Comparison of ENCODE assay signal across 19 cellular contexts in genomic region chr22:20951151-20951931, GRCh38. TPM values are rescaled to one million over a fixed set of nuclear protein-coding genes. Genes with fewer than 3 reads are reported as not detected.
DNase-seq lines count a peak whose midpoint lies in the region; ATAC-seq and TF ChIP-seq lines count a peak whose summit lies in the region.
"Had no signal": no experiment of that assay in that cellular context is flagged by ENCODE, and none has a peak within 500 bp of the region (broad histone marks: within the 10 kb centered on the region; RNA-seq: fewer than 3 reads in every experiment).

No MANE protein-coding gene starts in this region.

- H3K4me1 Mint-ChIP-seq in HFFc6 (ENCODE audit: low read depth) = peaks cover 15% of the 10 kb centered on the region
- peaks cover 24% of the 10 kb centered on the region for H3K4me1 Mint-ChIP-seq in activated naive CD8-positive, alpha-beta T cell treated with anti-CD3 and anti-CD28 coated beads for 36 hours

- peaks cover 27% of the 10 kb centered on the region for H3K36me3 Mint-ChIP-seq in HFFc6 (ENCODE audit: low read depth)
- H3K36me3 Mint-ChIP-seq in activated naive CD8-positive, alpha-beta T cell treated with anti-CD3 and anti-CD28 coated beads for 36 hours = peaks cover 28% of the 10 kb centered on the region

- no peaks in the 10 kb centered on the region for H3K27me3 Mint-ChIP-seq in HFFc6 (ENCODE audit: insufficient read depth)
- H3K27me3 Mint-ChIP-seq in activated naive CD8-positive, alpha-beta T cell treated with anti-CD3 and anti-CD28 coated beads for 36 hours = peaks cover 2% of the 10 kb centered on the region
- H3K27me3 Mint-ChIP-seq: B cell; dendritic cell treated with granulocyte-macrophage colony-stimulating factor and Interleukin-4, amounts not matched to agents 40 ng/mL and 50 ng/mL, for 4 days had no signal

- H3K27ac ChIP-seq in body of pancreas (peak overlapping the region in 3 of 4 donors; percentile 39 to 40 (median 39)), suprapubic skin (peak overlapping the region; percentile 62)

- H3K4me3 Mint-ChIP-seq in HFFc6 = no peak overlapping the region
- H3K4me3 Mint-ChIP-seq in activated naive CD8-positive, alpha-beta T cell treated with anti-CD3 and anti-CD28 coated beads for 36 hours = no peak overlapping the region
- H3K4me3 Mint-ChIP-seq: activated CD4-positive, alpha-beta T cell treated with anti-CD3 and anti-CD28 coated beads, Interleukin-2, amount 10 ng/mL, durations not matched to agents 7 days and 5 days; B cell; dendritic cell treated with granulocyte-macrophage colony-stimulating factor and Interleukin-4, amounts not matched to agents 40 ng/mL and 50 ng/mL, for 4 days had no signal

- H3K9me3 ChIP-seq in body of pancreas = no peaks in the 10 kb centered on the region
- H3K9me3 ChIP-seq in suprapubic skin = no peaks in the 10 kb centered on the region

- DNase-seq in HFFc6 = no peak
- DNase-seq in body of pancreas = no peak
- no peak for DNase-seq in left lobe of liver (ENCODE audit: low spot score)
- no peak for DNase-seq in suprapubic skin (ENCODE audit: low spot score in 2 of 2)
- DNase-seq in retina = no peak
- DNase-seq in activated naive CD8-positive, alpha-beta T cell treated with anti-CD3 and anti-CD28 coated beads for 36 hours = no peak
- DNase-seq: activated CD4-positive, alpha-beta T cell treated with anti-CD3 and anti-CD28 coated beads, Interleukin-2, amount 10 ng/mL, durations not matched to agents 7 days and 5 days; activated naive CD4-positive, alpha-beta T cell treated with anti-CD3 and anti-CD28 coated beads, Interleukin-2, amount 50 U/mL, for 16 hours; activated T-cell treated with anti-CD3 and anti-CD28 coated beads for 4 hours; GDM1; hippocampal formation; NCI-H1092; NCI-H2081 treated with DMSO at 0.1 percent for 48 hours; NCI-H526 treated with DMSO at 0.1 percent for 48 hours; occipital lobe; stimulated activated CD4-positive, alpha-beta T cell treated with anti-CD3 and anti-CD28 coated beads, Interleukin-2, amount 100 ng/mL, for 48 hours had no signal

- no peak for TF ChIP-seq CTCF in HFFc6 (IDR thresholded peaks at IDR 0.05)
- no peak for TF ChIP-seq CTCF in body of pancreas (IDR thresholded peaks at IDR 0.05)
- TF ChIP-seq CTCF in suprapubic skin (IDR thresholded peaks at IDR 0.05) = no peak

- no peak for ATAC-seq in body of pancreas
- peak; percentile 22 for ATAC-seq in left lobe of liver
- ATAC-seq in HG02588 (IDR thresholded peaks at IDR 0.05; ENCODE audit: unreplicated experiment) = no peak

- peak overlapping the region; percentile 49 for H3K27ac Mint-ChIP-seq in HFFc6
- H3K27ac Mint-ChIP-seq in activated naive CD8-positive, alpha-beta T cell treated with anti-CD3 and anti-CD28 coated beads for 36 hours = no peak overlapping the region
- H3K27ac Mint-ChIP-seq: activated CD4-positive, alpha-beta T cell treated with anti-CD3 and anti-CD28 coated beads, Interleukin-2, amount 10 ng/mL, durations not matched to agents 7 days and 5 days; B cell; dendritic cell treated with granulocyte-macrophage colony-stimulating factor and Interleukin-4, amounts not matched to agents 40 ng/mL and 50 ng/mL, for 4 days had no signal

- WGBS in body of pancreas, 2 donors = 56 to 58% methylated on average over 10 of the region's 10 CpGs
- 76% methylated on average over 10 of the region's 10 CpGs for WGBS in suprapubic skin

- H3K9me3 Mint-ChIP-seq in HFFc6 = no peaks in the 10 kb centered on the region
- no peaks in the 10 kb centered on the region for H3K9me3 Mint-ChIP-seq in activated naive CD8-positive, alpha-beta T cell treated with anti-CD3 and anti-CD28 coated beads for 36 hours
- H3K9me3 Mint-ChIP-seq: activated CD4-positive, alpha-beta T cell treated with anti-CD3 and anti-CD28 coated beads, Interleukin-2, amount 10 ng/mL, durations not matched to agents 7 days and 5 days; dendritic cell treated with granulocyte-macrophage colony-stimulating factor and Interleukin-4, amounts not matched to agents 40 ng/mL and 50 ng/mL, for 4 days had no signal

- intact Hi-C loops in body of pancreas (cut with DNase I) = no loop called here

- no peak for TF ChIP-seq POLR2A in body of pancreas (IDR thresholded peaks at IDR 0.05)
- TF ChIP-seq POLR2A in suprapubic skin (IDR thresholded peaks at IDR 0.05) = no peak

- H3K4me3 ChIP-seq in body of pancreas (no peak overlapping the region), suprapubic skin (no peak overlapping the region)

- H3K27me3 ChIP-seq in body of pancreas (no peaks in the 10 kb centered on the region), suprapubic skin (no peaks in the 10 kb centered on the region)

- H3K4me1 ChIP-seq in body of pancreas (peaks cover 51% of the 10 kb centered on the region), suprapubic skin (peaks cover 37% of the 10 kb centered on the region)

- no peak for TF ChIP-seq EP300 in suprapubic skin (IDR thresholded peaks at IDR 0.05)

- H3K36me3 ChIP-seq in body of pancreas (replicated peaks in 1 of 2; ENCODE audit: insufficient read depth in 1 of 2, low read depth in 2 of 2) = peaks cover 0 to 2% of the 10 kb centered on the region in 2 donors
- H3K36me3 ChIP-seq in suprapubic skin = peaks cover 37% of the 10 kb centered on the region

RNA-seq across cellular contexts. Expression of gene AIFM3, which starts 15.7 kb away (rescaled TPM):
- under 1 TPM in 3 of 6 experiments, not detected in 3; 0.15 to 0.51 (median 0.31) TPM for total RNA-seq in HFFc6 (2021; fragmentation: NEBNext Ultra II Directional; extraction: Animal tissue kit (Norgen Biotek cat#: 25700))
- total RNA-seq in body of pancreas = 1 to 10 TPM in 1 of 2 donors, under 1 TPM in 1; 0.78 to 3.0 TPM
- 1.3 TPM for total RNA-seq in left lobe of liver
- total RNA-seq in suprapubic skin = under 1 TPM in 1 of 4 donors, not detected in 3; 0.72 TPM
- total RNA-seq in activated naive CD8-positive, alpha-beta T cell treated with anti-CD3 and anti-CD28 coated beads for 36 hours = under 1 TPM in 1 of 2 experiments, not detected in 1; 0.14 TPM

RNA-seq across cellular contexts. Expression of gene LZTR1, which starts 30.8 kb away (rescaled TPM):
- 10 to 100 TPM; 50.6 to 64.0 (median 57.2) TPM for total RNA-seq in HFFc6 (2021; fragmentation: NEBNext Ultra II Directional; extraction: Animal tissue kit (Norgen Biotek cat#: 25700))
- total RNA-seq in body of pancreas (10 to 100 TPM; 25.7 to 66.9 TPM), left lobe of liver (36.7 TPM), suprapubic skin (10 to 100 TPM; 29.3 to 75.6 (median 46.9) TPM)
- total RNA-seq in activated naive CD8-positive, alpha-beta T cell treated with anti-CD3 and anti-CD28 coated beads for 36 hours = 10 to 100 TPM; 32.4 to 39.2 TPM

RNA-seq across cellular contexts. Expression of gene CRKL, which starts 34.1 kb away (rescaled TPM):
- total RNA-seq in HFFc6 (2021; fragmentation: NEBNext Ultra II Directional; extraction: Animal tissue kit (Norgen Biotek cat#: 25700)) = 10 to 100 TPM; 44.0 to 51.5 (median 47.6) TPM
- total RNA-seq in body of pancreas (10 to 100 TPM; 18.2 to 25.4 TPM), left lobe of liver (41.4 TPM), suprapubic skin (10 to 100 TPM; 52.7 to 75.3 (median 71.9) TPM)
- 10 to 100 TPM; 82.1 to 82.2 TPM for total RNA-seq in activated naive CD8-positive, alpha-beta T cell treated with anti-CD3 and anti-CD28 coated beads for 36 hours

RNA-seq across cellular contexts. Expression of gene THAP7, which starts 50.6 kb away (rescaled TPM):
- total RNA-seq in HFFc6 (2021; fragmentation: NEBNext Ultra II Directional; extraction: Animal tissue kit (Norgen Biotek cat#: 25700)) = 10 to 100 TPM; 17.8 to 23.1 (median 21.1) TPM
- 10 to 100 TPM; 17.1 to 20.2 TPM for total RNA-seq in body of pancreas
- total RNA-seq in left lobe of liver = 16.9 TPM
- 10 to 100 TPM; 33.9 to 57.0 (median 37.4) TPM for total RNA-seq in suprapubic skin
- 10 to 100 TPM; 34.3 to 34.5 TPM for total RNA-seq in activated naive CD8-positive, alpha-beta T cell treated with anti-CD3 and anti-CD28 coated beads for 36 hours
